ENCODE assay signal across 19 cellular contexts in genomic region chr13:59755647-59756290, GRCh38.
DNase-seq lines count a peak whose midpoint lies in the region; ATAC-seq and TF ChIP-seq lines count a peak whose summit lies in the region.
"Had no signal": no experiment of that assay in that cellular context is flagged by ENCODE, and none has a peak within 500 bp of the region (broad histone marks: within the 10 kb centered on the region; RNA-seq: fewer than 3 reads in every experiment).

No MANE protein-coding gene starts in this region.

- H3K4me1 Mint-ChIP-seq in activated T-helper 17 cell treated with anti-CD3 and anti-CD28 coated beads, Interleukin-2, amount 50 U/mL, for 72 hours, result no peaks in the 10 kb centered on the region
- H3K4me1 Mint-ChIP-seq in activated T-cell treated with anti-CD3 and anti-CD28 coated beads, Interleukin-2, amount 50 U/mL, for 72 hours (ENCODE audit: low read depth), result no peaks in the 10 kb centered on the region
- H3K4me1 Mint-ChIP-seq: naive B cell had no signal

- no peak for TF ChIP-seq CTCF in GM12865 (IDR thresholded peaks at IDR 0.05; ENCODE audit: insufficient read depth, low read depth, low read length, missing control alignments)

- peak; percentile 22 for DNase-seq in GM12865 (ENCODE audit: low read depth)
- no peak for DNase-seq in activated T-cell treated with anti-CD3 and anti-CD28 coated beads, Interleukin-2, amount 50 U/mL, for 72 hours
- no peak for DNase-seq in stimulated activated CD4-positive, alpha-beta T cell treated with anti-CD3 and anti-CD28 coated beads, Interleukin-1b, Interleukin-23, amount 100 ng/mL, for 48 hours
- DNase-seq in NCI-H1436 treated with DMSO at 0.1 percent for 48 hours (lab: John Stamatoyannopoulos, UW), result no peak
- DNase-seq in ecto neural progenitor cell (ENCODE audit: low spot score), result no peak
- DNase-seq: activated CD4-positive, alpha-beta T cell treated with anti-CD3 and anti-CD28 coated beads, Interleukin-2, amount 50 U/mL, for 4 hours; Calu3; GOT3; hippocampal formation; naive B cell; Right ventricle myocardium superior; stimulated activated CD4-positive, alpha-beta T cell treated with anti-CD3 and anti-CD28 coated beads, Interleukin-15, amount 100 ng/mL, for 24 hours had no signal

- H3K27me3 Mint-ChIP-seq in activated T-helper 17 cell treated with anti-CD3 and anti-CD28 coated beads, Interleukin-2, amount 50 U/mL, for 72 hours, result no peaks in the 10 kb centered on the region
- no peaks in the 10 kb centered on the region for H3K27me3 Mint-ChIP-seq in activated T-cell treated with anti-CD3 and anti-CD28 coated beads, Interleukin-2, amount 50 U/mL, for 72 hours (ENCODE audit: low read depth)
- H3K27me3 Mint-ChIP-seq: naive B cell had no signal

- H3K36me3 Mint-ChIP-seq in activated T-helper 17 cell treated with anti-CD3 and anti-CD28 coated beads, Interleukin-2, amount 50 U/mL, for 72 hours (ENCODE audit: low read depth), result no peaks in the 10 kb centered on the region
- no peaks in the 10 kb centered on the region for H3K36me3 Mint-ChIP-seq in activated T-cell treated with anti-CD3 and anti-CD28 coated beads, Interleukin-2, amount 50 U/mL, for 72 hours (ENCODE audit: insufficient read depth in 2 of 2)
- H3K36me3 Mint-ChIP-seq: naive B cell had no signal

- no peak overlapping the region for H3K27ac Mint-ChIP-seq in activated T-helper 17 cell treated with anti-CD3 and anti-CD28 coated beads, Interleukin-2, amount 50 U/mL, for 72 hours
- no peak overlapping the region for H3K27ac Mint-ChIP-seq in activated T-cell treated with anti-CD3 and anti-CD28 coated beads, Interleukin-2, amount 50 U/mL, for 72 hours
- H3K27ac Mint-ChIP-seq: T-helper 2 cell treated with Interferon-gamma antibody and Interleukin-4, amounts not matched to agents 5 μg/mL and 100 μg/mL, for 36 hours had no signal

- H3K4me3 Mint-ChIP-seq in activated T-helper 17 cell treated with anti-CD3 and anti-CD28 coated beads, Interleukin-2, amount 50 U/mL, for 72 hours, result no peak overlapping the region
- no peak overlapping the region for H3K4me3 Mint-ChIP-seq in activated T-cell treated with anti-CD3 and anti-CD28 coated beads, Interleukin-2, amount 50 U/mL, for 72 hours
- H3K4me3 Mint-ChIP-seq: naive B cell; T-helper 2 cell treated with Interferon-gamma antibody and Interleukin-4, amounts not matched to agents 5 μg/mL and 100 μg/mL, for 36 hours had no signal

- H3K4me3 ChIP-seq in GM12865 (ENCODE audit: low read depth, low read length), result no peak overlapping the region
- H3K4me3 ChIP-seq: coronary artery, prostate gland, suprapubic skin had no signal

- ATAC-seq in GM21526 (IDR thresholded peaks at IDR 0.05; ENCODE audit: low FRiP score, unreplicated experiment), result peak; percentile 53
- peak; percentile 74 for ATAC-seq in HG03045 (IDR thresholded peaks at IDR 0.05; ENCODE audit: unreplicated experiment)
- peak; percentile 55 for ATAC-seq in activated T-helper 17 cell treated with anti-CD3 and anti-CD28 coated beads, Interleukin-2, amount 50 U/mL, for 72 hours (replicated peaks)
- ATAC-seq in activated T-cell treated with anti-CD3 and anti-CD28 coated beads, Interleukin-2, amount 50 U/mL, for 72 hours (replicated peaks in 1 of 2), result no peak

- no peaks in the 10 kb centered on the region for H3K9me3 Mint-ChIP-seq in activated T-helper 17 cell treated with anti-CD3 and anti-CD28 coated beads, Interleukin-2, amount 50 U/mL, for 72 hours
- no peaks in the 10 kb centered on the region for H3K9me3 Mint-ChIP-seq in activated T-cell treated with anti-CD3 and anti-CD28 coated beads, Interleukin-2, amount 50 U/mL, for 72 hours
- H3K9me3 Mint-ChIP-seq: T-helper 2 cell treated with Interferon-gamma antibody and Interleukin-4, amounts not matched to agents 5 μg/mL and 100 μg/mL, for 36 hours had no signal

Comparison
In these comparisons a context has a peak if more than half of its experiments do, and no peak if none do; other contexts are left out.
1. ATAC-seq: peak in GM21526 (single experiment), HG03045 (single experiment) and activated T-helper 17 cell treated with anti-CD3 and anti-CD28 coated beads, Interleukin-2, amount 50 U/mL, for 72 hours (single experiment); none in activated T-cell treated with anti-CD3 and anti-CD28 coated beads, Interleukin-2, amount 50 U/mL, for 72 hours (0 of 2).